1 cellular context compared by ENCODE assay signal in the genomic region with DNA sequence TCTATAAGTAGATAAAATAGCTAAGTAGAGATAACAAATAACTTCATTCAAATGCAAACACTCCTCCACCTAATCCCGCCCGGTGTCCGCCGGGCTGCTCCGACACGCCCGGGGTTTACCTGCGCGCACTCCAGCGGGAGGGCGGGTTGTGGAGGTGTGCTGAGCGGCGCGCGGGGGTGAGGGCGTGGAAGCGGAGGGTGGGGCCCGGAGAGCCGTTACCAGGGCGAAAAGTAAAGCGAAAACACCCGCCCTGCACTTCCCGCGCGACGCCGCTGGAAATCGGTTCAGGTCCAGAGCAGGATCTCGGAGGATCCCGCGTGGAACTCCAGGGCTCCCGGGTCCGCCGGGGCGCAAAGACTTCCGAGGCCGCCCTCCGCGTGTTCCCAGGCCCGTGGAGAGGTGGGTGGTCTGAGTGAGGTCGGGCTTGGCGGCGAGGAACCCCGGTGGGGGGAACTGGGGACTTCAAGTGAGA.
TF ChIP-seq lines count a peak whose summit lies in the region.

No MANE protein-coding gene starts in this region.

TF ChIP-seq in GM12878, 131 proteins besides CTCF, POLR2A, EP300 and RAD21 (continued from another document):
- TF ChIP-seq, protein P1, sequence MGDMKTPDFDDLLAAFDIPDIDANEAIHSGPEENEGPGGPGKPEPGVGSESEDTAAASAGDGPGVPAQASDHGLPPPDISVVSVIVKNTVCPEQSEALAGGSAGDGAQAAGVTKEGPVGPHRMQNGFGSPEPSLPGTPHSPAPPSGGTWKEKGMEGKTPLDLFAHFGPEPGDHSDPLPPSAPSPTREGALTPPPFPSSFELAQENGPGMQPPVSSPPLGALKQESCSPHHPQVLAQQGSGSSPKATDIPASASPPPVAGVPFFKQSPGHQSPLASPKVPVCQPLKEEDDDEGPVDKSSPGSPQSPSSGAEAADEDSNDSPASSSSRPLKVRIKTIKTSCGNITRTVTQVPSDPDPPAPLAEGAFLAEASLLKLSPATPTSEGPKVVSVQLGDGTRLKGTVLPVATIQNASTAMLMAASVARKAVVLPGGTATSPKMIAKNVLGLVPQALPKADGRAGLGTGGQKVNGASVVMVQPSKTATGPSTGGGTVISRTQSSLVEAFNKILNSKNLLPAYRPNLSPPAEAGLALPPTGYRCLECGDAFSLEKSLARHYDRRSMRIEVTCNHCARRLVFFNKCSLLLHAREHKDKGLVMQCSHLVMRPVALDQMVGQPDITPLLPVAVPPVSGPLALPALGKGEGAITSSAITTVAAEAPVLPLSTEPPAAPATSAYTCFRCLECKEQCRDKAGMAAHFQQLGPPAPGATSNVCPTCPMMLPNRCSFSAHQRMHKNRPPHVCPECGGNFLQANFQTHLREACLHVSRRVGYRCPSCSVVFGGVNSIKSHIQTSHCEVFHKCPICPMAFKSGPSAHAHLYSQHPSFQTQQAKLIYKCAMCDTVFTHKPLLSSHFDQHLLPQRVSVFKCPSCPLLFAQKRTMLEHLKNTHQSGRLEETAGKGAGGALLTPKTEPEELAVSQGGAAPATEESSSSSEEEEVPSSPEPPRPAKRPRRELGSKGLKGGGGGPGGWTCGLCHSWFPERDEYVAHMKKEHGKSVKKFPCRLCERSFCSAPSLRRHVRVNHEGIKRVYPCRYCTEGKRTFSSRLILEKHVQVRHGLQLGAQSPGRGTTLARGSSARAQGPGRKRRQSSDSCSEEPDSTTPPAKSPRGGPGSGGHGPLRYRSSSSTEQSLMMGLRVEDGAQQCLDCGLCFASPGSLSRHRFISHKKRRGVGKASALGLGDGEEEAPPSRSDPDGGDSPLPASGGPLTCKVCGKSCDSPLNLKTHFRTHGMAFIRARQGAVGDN (IDR thresholded peaks at IDR 0.05), result no peak
- TF ChIP-seq, protein P2, sequence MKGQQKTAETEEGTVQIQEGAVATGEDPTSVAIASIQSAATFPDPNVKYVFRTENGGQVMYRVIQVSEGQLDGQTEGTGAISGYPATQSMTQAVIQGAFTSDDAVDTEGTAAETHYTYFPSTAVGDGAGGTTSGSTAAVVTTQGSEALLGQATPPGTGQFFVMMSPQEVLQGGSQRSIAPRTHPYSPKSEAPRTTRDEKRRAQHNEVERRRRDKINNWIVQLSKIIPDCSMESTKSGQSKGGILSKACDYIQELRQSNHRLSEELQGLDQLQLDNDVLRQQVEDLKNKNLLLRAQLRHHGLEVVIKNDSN (IDR thresholded peaks at IDR 0.05; ENCODE audit: borderline replicate concordance, extremely low read length, insufficient read depth, low read depth, low read length), result no peak
- TF ChIP-seq CHD2 (IDR thresholded peaks at IDR 0.05; ENCODE audit: borderline replicate concordance, low read depth, low read length) (no peak), NR2C2 (IDR thresholded peaks at IDR 0.05; ENCODE audit: borderline replicate concordance, control insufficient read depth, insufficient read length, low read depth) (no peak), IKZF1 (conservative IDR thresholded peaks at IDR 0.05) (peak; percentile 64; the same call in 1 of the 2 replicates), BCL11A (IDR thresholded peaks at IDR 0.05; ENCODE audit: low read depth, low read length) (no peak), JUND (IDR thresholded peaks at IDR 0.05; ENCODE audit: low read depth, low read length) (no peak), DPF2 (IDR thresholded peaks at IDR 0.05) (no peak), SIX5 (IDR thresholded peaks at IDR 0.05; ENCODE audit: low read depth, low read length, severe bottlenecking) (no peak), RB1 (IDR thresholded peaks at IDR 0.05; ENCODE audit: borderline replicate concordance) (0 out of 2 replicates have a peak, but pooled peaks have one; percentile 49), SREBF2 (IDR thresholded peaks at IDR 0.05; ENCODE audit: low read length) (no peak), BACH1 (IDR thresholded peaks at IDR 0.05; ENCODE audit: borderline replicate concordance) (peak; percentile 55; the same call in 1 of the 2 replicates)
- TF ChIP-seq, protein P3, sequence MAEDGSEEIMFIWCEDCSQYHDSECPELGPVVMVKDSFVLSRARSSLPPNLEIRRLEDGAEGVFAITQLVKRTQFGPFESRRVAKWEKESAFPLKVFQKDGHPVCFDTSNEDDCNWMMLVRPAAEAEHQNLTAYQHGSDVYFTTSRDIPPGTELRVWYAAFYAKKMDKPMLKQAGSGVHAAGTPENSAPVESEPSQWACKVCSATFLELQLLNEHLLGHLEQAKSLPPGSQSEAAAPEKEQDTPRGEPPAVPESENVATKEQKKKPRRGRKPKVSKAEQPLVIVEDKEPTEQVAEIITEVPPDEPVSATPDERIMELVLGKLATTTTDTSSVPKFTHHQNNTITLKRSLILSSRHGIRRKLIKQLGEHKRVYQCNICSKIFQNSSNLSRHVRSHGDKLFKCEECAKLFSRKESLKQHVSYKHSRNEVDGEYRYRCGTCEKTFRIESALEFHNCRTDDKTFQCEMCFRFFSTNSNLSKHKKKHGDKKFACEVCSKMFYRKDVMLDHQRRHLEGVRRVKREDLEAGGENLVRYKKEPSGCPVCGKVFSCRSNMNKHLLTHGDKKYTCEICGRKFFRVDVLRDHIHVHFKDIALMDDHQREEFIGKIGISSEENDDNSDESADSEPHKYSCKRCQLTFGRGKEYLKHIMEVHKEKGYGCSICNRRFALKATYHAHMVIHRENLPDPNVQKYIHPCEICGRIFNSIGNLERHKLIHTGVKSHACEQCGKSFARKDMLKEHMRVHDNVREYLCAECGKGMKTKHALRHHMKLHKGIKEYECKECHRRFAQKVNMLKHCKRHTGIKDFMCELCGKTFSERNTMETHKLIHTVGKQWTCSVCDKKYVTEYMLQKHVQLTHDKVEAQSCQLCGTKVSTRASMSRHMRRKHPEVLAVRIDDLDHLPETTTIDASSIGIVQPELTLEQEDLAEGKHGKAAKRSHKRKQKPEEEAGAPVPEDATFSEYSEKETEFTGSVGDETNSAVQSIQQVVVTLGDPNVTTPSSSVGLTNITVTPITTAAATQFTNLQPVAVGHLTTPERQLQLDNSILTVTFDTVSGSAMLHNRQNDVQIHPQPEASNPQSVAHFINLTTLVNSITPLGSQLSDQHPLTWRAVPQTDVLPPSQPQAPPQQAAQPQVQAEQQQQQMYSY (CRISPR knock-in tag; IDR thresholded peaks at IDR 0.05), result no peak
